ENCODE assay signal across 28 cellular contexts in genomic region chr1:5877683-5878530, GRCh38.
"Had no signal": no experiment of that assay in that cellular context is flagged by ENCODE, and none has a peak within 500 bp of the region (broad histone marks: within the 10 kb centered on the region; RNA-seq: fewer than 3 reads in every experiment).

No MANE protein-coding gene starts in this region.

- H3K27me3 ChIP-seq: ascending aorta, body of pancreas had no signal

- H3K9ac ChIP-seq: KMS-11 had no signal

- H2AFZ ChIP-seq: PC-9 had no signal

- H3K4me2 ChIP-seq: KMS-11, PC-9 had no signal

- H3K27ac ChIP-seq: ascending aorta, body of pancreas, KMS-11, PC-9, SK-N-MC, VCaP had no signal

- H3K4me3 ChIP-seq: ascending aorta, body of pancreas, PC-9, SK-N-MC had no signal

- ATAC-seq: activated naive CD4-positive, alpha-beta T cell treated with anti-CD3 and anti-CD28 coated beads, Interleukin-2, amount 50 U/mL, for 72 hours; activated naive CD8-positive, alpha-beta T cell treated with anti-CD3 and anti-CD28 coated beads, Interleukin-2, amount 50 U/mL, for 24 hours; activated T-cell treated with anti-CD3 and anti-CD28 coated beads, Interleukin-2, amount 50 U/mL, for 4 hours; body of pancreas had no signal

- H3K9me3 ChIP-seq: ascending aorta, body of pancreas had no signal

- H3K4me1 ChIP-seq: ascending aorta, body of pancreas had no signal

- FAIRE-seq: bronchial epithelial cell had no signal

- DNase-seq: activated CD4-positive, alpha-beta memory T cell treated with anti-CD3 and anti-CD28 coated beads for 36 hours; activated CD4-positive, alpha-beta T cell treated with anti-CD3 and anti-CD28 coated beads, Interleukin-2, amount 10 ng/mL, durations not matched to agents 7 days and 5 days; activated CD4-positive, CD25-positive, alpha-beta regulatory T cell; activated CD8-positive, alpha-beta memory T cell treated with anti-CD3 and anti-CD28 coated beads for 24 hours; activated effector memory CD4-positive, alpha-beta T cell treated with anti-CD3 and anti-CD28 coated beads, Interleukin-2, amount 50 U/mL, for 16 hours; activated naive CD4-positive, alpha-beta T cell treated with Interleukin-2 at 50 U/mL for 16 hours; activated naive CD8-positive, alpha-beta T cell treated with anti-CD3 and anti-CD28 coated beads, Interleukin-2, amount 50 U/mL, for 24 hours; activated T-cell treated with anti-CD3 and anti-CD28 coated beads, Interleukin-2, amount 50 U/mL, for 4 hours; amniotic stem cell; body of pancreas; central memory CD4-positive, alpha-beta T cell; NCI-H1092; NCI-H1417; NCI-H1930; NCI-H2107; NCI-H2171 treated with DMSO at 0.1 percent for 48 hours; NCI-H226; NCI-H526 treated with DMSO at 0.1 percent for 48 hours; PC-9; RPMI8226; SHP77; T-helper 1 cell had no signal
